18 cellular contexts compared by ENCODE assay signal in the genomic region with DNA sequence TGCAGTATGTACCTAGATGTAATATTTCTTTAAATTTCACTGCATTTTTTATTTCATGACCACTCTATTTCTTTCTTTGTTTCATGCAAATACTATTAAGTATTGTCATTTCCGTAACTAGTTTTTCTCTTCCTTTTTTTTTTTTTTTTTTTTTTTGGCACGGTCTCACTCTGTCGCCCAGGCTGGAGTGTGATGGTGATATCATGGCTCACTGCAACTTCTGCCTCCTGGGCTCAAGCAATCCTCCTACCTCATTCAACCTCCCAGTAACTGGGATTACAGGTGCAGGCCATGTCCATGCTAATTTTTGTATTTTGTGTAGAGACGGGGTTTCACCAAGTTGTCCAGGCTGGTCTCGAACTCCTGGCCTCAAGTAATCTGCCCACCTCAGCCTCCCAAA.
"Had no signal": no experiment of that assay in that cellular context is flagged by ENCODE, and none has a peak within 500 bp of the region (broad histone marks: within the 10 kb centered on the region; RNA-seq: fewer than 3 reads in every experiment).

No MANE protein-coding gene starts in this region.

- DNase-seq: IMR-90, Karpas-422, KG1, MM.1S, NCI-H1092 treated with DMSO at 0.1 percent for 48 hours, NCI-H1436, NCI-H187, NCI-H2081 treated with DMSO at 0.1 percent for 48 hours, NCI-H2171, NCI-H226, NCI-H446, NCI-H510A, NCI-H524 treated with DMSO at 0.1 percent for 48 hours, NCI-H69, NCI-H774, PC-3, SHP77 had no signal

- H3K27ac ChIP-seq: RWPE1 had no signal
